In genomic region chr14:100677925-100678765, GRCh38 we compare ENCODE assay signal across 1 cellular context.
TF ChIP-seq lines count a peak whose summit lies in the region.

No MANE protein-coding gene starts in this region.

TF ChIP-seq in K562, 482 proteins besides CTCF, POLR2A, EP300 and RAD21 (continued from another document and continues in another):
- TF ChIP-seq ZNF449 (CRISPR knock-in tag; IDR thresholded peaks at IDR 0.05) (no peak), ZNF707 (CRISPR knock-in tag; conservative IDR thresholded peaks at IDR 0.05) (no peak), NRF1 (conservative IDR thresholded peaks at IDR 0.05 in 1 of 2, IDR thresholded peaks at IDR 0.05 in 1 of 2) (peak in 1 of 2 experiments; percentile 49; a peak in 1 of 4 replicates), TAF9B (IDR thresholded peaks at IDR 0.05; ENCODE audit: partially characterized antibody) (no peak), PHF21A (IDR thresholded peaks at IDR 0.05; ENCODE audit: borderline replicate concordance, low read depth) (no peak), HDAC1 (IDR thresholded peaks at IDR 0.05) (no peak), LCOR (CRISPR knock-in tag; IDR thresholded peaks at IDR 0.05) (0 out of 2 replicates have a peak, but pooled peaks have one; percentile 41), CBX8 (IDR thresholded peaks at IDR 0.05; ENCODE audit: borderline replicate concordance, extremely low read depth, low read depth, low read length, poor library complexity, severe bottlenecking) (no peak), FOSL1 (tag; conservative IDR thresholded peaks at IDR 0.05) (no peak), CBFA2T2 (conservative IDR thresholded peaks at IDR 0.05) (peak; percentile 81), POLR3A (IDR thresholded peaks at IDR 0.05; ENCODE audit: borderline replicate concordance, extremely low read depth, insufficient read depth, insufficient read length) (no peak), NCOR1 (IDR thresholded peaks at IDR 0.05) (peak; percentile 75), CXXC5 (CRISPR knock-in tag; IDR thresholded peaks at IDR 0.05) (peak; percentile 55; the same call in 1 of the 2 replicates), BRF1 (IDR thresholded peaks at IDR 0.05; ENCODE audit: borderline replicate concordance, extremely low read depth, insufficient read length) (no peak), MAX (CRISPR knock-in tag; IDR thresholded peaks at IDR 0.05) (peak; percentile 84), RBBP5 (IDR thresholded peaks at IDR 0.05; ENCODE audit: borderline replicate concordance, insufficient read depth, low read length, poor library complexity, severe bottlenecking) (peak; percentile 41), L3MBTL2 (IDR thresholded peaks at IDR 0.05) (peak; percentile 52; the same call in 1 of the 2 replicates), ZNF639 (CRISPR knock-in tag; conservative IDR thresholded peaks at IDR 0.05 in 1 of 2, IDR thresholded peaks at IDR 0.05 in 1 of 2) (peak in 1 of 2 experiments; percentile 38; a peak in 1 of 4 replicates), ZBTB7A (IDR thresholded peaks at IDR 0.05; ENCODE audit: borderline replicate concordance, control insufficient read depth, low read depth, low read length) (peak; percentile 20; the same call in 1 of the 2 replicates), MEIS2 (IDR thresholded peaks at IDR 0.05; ENCODE audit: partially characterized antibody) (no peak), ZBTB12 (CRISPR knock-in tag; IDR thresholded peaks at IDR 0.05) (no peak), VEZF1 (CRISPR knock-in tag; IDR thresholded peaks at IDR 0.05) (peak; percentile 80), NUFIP1 (IDR thresholded peaks at IDR 0.05; ENCODE audit: partially characterized antibody) (no peak), NR4A1 (CRISPR knock-in tag; IDR thresholded peaks at IDR 0.05) (no peak), NR4A1 (tag; IDR thresholded peaks at IDR 0.05) (no peak), MTA2 (IDR thresholded peaks at IDR 0.05; ENCODE audit: low read depth) (peak; percentile 14; the same call in 1 of the 2 replicates), KLF16 (IDR thresholded peaks at IDR 0.05) (peak; percentile 63; the same call in 1 of the 2 replicates), ZNF57 (CRISPR knock-in tag; IDR thresholded peaks at IDR 0.05) (no peak), TAF1 (IDR thresholded peaks at IDR 0.05; ENCODE audit: control insufficient read depth, extremely low read depth, insufficient read depth, low read length, severe bottlenecking) (no peak), ZNF280A (IDR thresholded peaks at IDR 0.05; ENCODE audit: low read depth, partially characterized antibody) (no peak), E2F8 (IDR thresholded peaks at IDR 0.05; ENCODE audit: low read depth, partially characterized antibody) (no peak), KDM1A (IDR thresholded peaks at IDR 0.05) (0 out of 4 replicates have a peak, but pooled peaks of 1 of the 2 experiments have one; percentile 27), CHD4 (IDR thresholded peaks at IDR 0.05; ENCODE audit: insufficient read depth, insufficient replicate concordance, low read depth, low read length, poor library complexity, severe bottlenecking) (no peak), ZSCAN29 (IDR thresholded peaks at IDR 0.05) (no peak), POLR2AphosphoS5 (IDR thresholded peaks at IDR 0.05; ENCODE audit: control insufficient read depth, insufficient read depth, low read depth, low read length) (0 out of 2 replicates have a peak, but pooled peaks have one; percentile 16), U2AF2 (optimal IDR thresholded peaks at IDR 0.05; ENCODE audit: low read depth, low read length) (no peak), ARID1B (IDR thresholded peaks at IDR 0.05) (peak; percentile 55), ZNF551 (CRISPR knock-in tag; IDR thresholded peaks at IDR 0.05) (no peak)
- TF ChIP-seq, protein P1, sequence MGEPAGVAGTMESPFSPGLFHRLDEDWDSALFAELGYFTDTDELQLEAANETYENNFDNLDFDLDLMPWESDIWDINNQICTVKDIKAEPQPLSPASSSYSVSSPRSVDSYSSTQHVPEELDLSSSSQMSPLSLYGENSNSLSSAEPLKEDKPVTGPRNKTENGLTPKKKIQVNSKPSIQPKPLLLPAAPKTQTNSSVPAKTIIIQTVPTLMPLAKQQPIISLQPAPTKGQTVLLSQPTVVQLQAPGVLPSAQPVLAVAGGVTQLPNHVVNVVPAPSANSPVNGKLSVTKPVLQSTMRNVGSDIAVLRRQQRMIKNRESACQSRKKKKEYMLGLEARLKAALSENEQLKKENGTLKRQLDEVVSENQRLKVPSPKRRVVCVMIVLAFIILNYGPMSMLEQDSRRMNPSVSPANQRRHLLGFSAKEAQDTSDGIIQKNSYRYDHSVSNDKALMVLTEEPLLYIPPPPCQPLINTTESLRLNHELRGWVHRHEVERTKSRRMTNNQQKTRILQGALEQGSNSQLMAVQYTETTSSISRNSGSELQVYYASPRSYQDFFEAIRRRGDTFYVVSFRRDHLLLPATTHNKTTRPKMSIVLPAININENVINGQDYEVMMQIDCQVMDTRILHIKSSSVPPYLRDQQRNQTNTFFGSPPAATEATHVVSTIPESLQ (CRISPR knock-in tag; IDR thresholded peaks at IDR 0.05) = no peak
- TF ChIP-seq, protein P2, sequence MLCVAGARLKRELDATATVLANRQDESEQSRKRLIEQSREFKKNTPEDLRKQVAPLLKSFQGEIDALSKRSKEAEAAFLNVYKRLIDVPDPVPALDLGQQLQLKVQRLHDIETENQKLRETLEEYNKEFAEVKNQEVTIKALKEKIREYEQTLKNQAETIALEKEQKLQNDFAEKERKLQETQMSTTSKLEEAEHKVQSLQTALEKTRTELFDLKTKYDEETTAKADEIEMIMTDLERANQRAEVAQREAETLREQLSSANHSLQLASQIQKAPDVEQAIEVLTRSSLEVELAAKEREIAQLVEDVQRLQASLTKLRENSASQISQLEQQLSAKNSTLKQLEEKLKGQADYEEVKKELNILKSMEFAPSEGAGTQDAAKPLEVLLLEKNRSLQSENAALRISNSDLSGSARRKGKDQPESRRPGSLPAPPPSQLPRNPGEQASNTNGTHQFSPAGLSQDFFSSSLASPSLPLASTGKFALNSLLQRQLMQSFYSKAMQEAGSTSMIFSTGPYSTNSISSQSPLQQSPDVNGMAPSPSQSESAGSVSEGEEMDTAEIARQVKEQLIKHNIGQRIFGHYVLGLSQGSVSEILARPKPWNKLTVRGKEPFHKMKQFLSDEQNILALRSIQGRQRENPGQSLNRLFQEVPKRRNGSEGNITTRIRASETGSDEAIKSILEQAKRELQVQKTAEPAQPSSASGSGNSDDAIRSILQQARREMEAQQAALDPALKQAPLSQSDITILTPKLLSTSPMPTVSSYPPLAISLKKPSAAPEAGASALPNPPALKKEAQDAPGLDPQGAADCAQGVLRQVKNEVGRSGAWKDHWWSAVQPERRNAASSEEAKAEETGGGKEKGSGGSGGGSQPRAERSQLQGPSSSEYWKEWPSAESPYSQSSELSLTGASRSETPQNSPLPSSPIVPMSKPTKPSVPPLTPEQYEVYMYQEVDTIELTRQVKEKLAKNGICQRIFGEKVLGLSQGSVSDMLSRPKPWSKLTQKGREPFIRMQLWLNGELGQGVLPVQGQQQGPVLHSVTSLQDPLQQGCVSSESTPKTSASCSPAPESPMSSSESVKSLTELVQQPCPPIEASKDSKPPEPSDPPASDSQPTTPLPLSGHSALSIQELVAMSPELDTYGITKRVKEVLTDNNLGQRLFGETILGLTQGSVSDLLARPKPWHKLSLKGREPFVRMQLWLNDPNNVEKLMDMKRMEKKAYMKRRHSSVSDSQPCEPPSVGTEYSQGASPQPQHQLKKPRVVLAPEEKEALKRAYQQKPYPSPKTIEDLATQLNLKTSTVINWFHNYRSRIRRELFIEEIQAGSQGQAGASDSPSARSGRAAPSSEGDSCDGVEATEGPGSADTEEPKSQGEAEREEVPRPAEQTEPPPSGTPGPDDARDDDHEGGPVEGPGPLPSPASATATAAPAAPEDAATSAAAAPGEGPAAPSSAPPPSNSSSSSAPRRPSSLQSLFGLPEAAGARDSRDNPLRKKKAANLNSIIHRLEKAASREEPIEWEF (CRISPR knock-in tag; IDR thresholded peaks at IDR 0.05) = 0 out of 2 replicates have a peak, but pooled peaks have one; percentile 14
- TF ChIP-seq, protein P3, sequence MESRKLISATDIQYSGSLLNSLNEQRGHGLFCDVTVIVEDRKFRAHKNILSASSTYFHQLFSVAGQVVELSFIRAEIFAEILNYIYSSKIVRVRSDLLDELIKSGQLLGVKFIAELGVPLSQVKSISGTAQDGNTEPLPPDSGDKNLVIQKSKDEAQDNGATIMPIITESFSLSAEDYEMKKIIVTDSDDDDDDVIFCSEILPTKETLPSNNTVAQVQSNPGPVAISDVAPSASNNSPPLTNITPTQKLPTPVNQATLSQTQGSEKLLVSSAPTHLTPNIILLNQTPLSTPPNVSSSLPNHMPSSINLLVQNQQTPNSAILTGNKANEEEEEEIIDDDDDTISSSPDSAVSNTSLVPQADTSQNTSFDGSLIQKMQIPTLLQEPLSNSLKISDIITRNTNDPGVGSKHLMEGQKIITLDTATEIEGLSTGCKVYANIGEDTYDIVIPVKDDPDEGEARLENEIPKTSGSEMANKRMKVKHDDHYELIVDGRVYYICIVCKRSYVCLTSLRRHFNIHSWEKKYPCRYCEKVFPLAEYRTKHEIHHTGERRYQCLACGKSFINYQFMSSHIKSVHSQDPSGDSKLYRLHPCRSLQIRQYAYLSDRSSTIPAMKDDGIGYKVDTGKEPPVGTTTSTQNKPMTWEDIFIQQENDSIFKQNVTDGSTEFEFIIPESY (CRISPR knock-in tag; IDR thresholded peaks at IDR 0.05) = no peak
